Comparison of ENCODE assay signal across 23 cellular contexts in genomic region chr5:14851999-14852526, GRCh38. TPM values are rescaled to one million over a fixed set of nuclear protein-coding genes. Genes with fewer than 3 reads are reported as not detected.
DNase-seq lines count a peak whose midpoint lies in the region; ATAC-seq and TF ChIP-seq lines count a peak whose summit lies in the region.
"Had no signal": no experiment of that assay in that cellular context is flagged by ENCODE, and none has a peak within 500 bp of the region (broad histone marks: within the 10 kb centered on the region; RNA-seq: fewer than 3 reads in every experiment).

No MANE protein-coding gene starts in this region.

- H3K79me2 ChIP-seq in OCI-LY7 (ENCODE audit: insufficient read depth, low read depth, low read length): peaks cover 34% of the 10 kb centered on the region
- H3K79me2 ChIP-seq in mammary epithelial cell (ENCODE audit: insufficient read depth, low read length): peaks cover 50% of the 10 kb centered on the region

- no peaks in the 10 kb centered on the region for H3K36me3 Mint-ChIP-seq in activated naive CD8-positive, alpha-beta T cell
- H3K36me3 Mint-ChIP-seq in activated naive CD8-positive, alpha-beta T cell treated with anti-CD3 and anti-CD28 coated beads for 36 hours: peaks cover 11% of the 10 kb centered on the region

- no peak overlapping the region for H2AFZ ChIP-seq in OCI-LY7 (ENCODE audit: low read length)
- no peak overlapping the region for H2AFZ ChIP-seq in mammary epithelial cell (ENCODE audit: low read depth, low read length)

- peaks cover 42% of the 10 kb centered on the region for H3K4me1 Mint-ChIP-seq in activated naive CD8-positive, alpha-beta T cell (ENCODE audit: low read depth)
- H3K4me1 Mint-ChIP-seq in activated naive CD8-positive, alpha-beta T cell treated with anti-CD3 and anti-CD28 coated beads for 36 hours: peaks cover 24% of the 10 kb centered on the region

- H3K9me3 Mint-ChIP-seq in activated naive CD8-positive, alpha-beta T cell (ENCODE audit: low read depth): no peaks in the 10 kb centered on the region
- H3K9me3 Mint-ChIP-seq in activated naive CD8-positive, alpha-beta T cell treated with anti-CD3 and anti-CD28 coated beads for 36 hours: no peaks in the 10 kb centered on the region

- no peaks in the 10 kb centered on the region for H3K9me2 ChIP-seq in OCI-LY7 (ENCODE audit: insufficient read depth, low read length)

- H3K9ac ChIP-seq in skeletal muscle tissue (ENCODE audit: low read depth in 1 of 3, low read length in 3 of 3): peak overlapping the region in 1 of 3 donors; percentile 60
- H3K9ac ChIP-seq in mammary epithelial cell (ENCODE audit: insufficient read depth, low read length): no peak overlapping the region

- BruUV-seq in OCI-LY7 (replicated peaks; lab: Mats Ljungman, UMichigan): no TSS peak
- no TSS peak for BruUV-seq in mammary epithelial cell (replicated peaks; lab: Mats Ljungman, UMichigan)

- H3K9me3 ChIP-seq in HEK293 (ENCODE audit: control insufficient read depth, insufficient read depth, low read depth, low read length) (no peaks in the 10 kb centered on the region), OCI-LY7 (ENCODE audit: low read length) (no peaks in the 10 kb centered on the region), skeletal muscle tissue (ENCODE audit: control insufficient read depth in 3 of 3, low read length in 3 of 3) (no peaks in the 10 kb centered on the region), mammary epithelial cell (replicated peaks; ENCODE audit: insufficient read depth, low read length) (no peaks in the 10 kb centered on the region)
- H3K9me3 ChIP-seq: MG63, SJCRH30 had no signal

- H3K36me3 ChIP-seq in HEK293 (ENCODE audit: control insufficient read depth in 2 of 2, insufficient read depth in 1 of 2, low read length in 2 of 2): no peaks in the 10 kb centered on the region
- H3K36me3 ChIP-seq in OCI-LY7 (ENCODE audit: insufficient read depth, low read length): peaks cover 3% of the 10 kb centered on the region; the same call in 1 of the 2 replicates
- H3K36me3 ChIP-seq in skeletal muscle tissue (ENCODE audit: control insufficient read depth in 3 of 3, insufficient read depth in 3 of 3, low read length in 3 of 3): peaks cover 0 to 3% (median 2%) of the 10 kb centered on the region in 3 donors
- no peaks in the 10 kb centered on the region for H3K36me3 ChIP-seq in mammary epithelial cell (ENCODE audit: insufficient read depth, low read length)
- H3K36me3 ChIP-seq: MG63, SJCRH30 had no signal

- H3K27ac Mint-ChIP-seq in activated naive CD8-positive, alpha-beta T cell: peak overlapping the region; percentile 38
- no peak overlapping the region for H3K27ac Mint-ChIP-seq in activated naive CD8-positive, alpha-beta T cell treated with anti-CD3 and anti-CD28 coated beads for 36 hours

- POLR2A ChIA-PET in HEK293 (lab: Yijun Ruan, JAX) (interaction anchor here (0.6 kb wide), 1 partner anchor 18 kb away, joined by 4 read pairs; no protein-coding TSS in a partner anchor), OCI-LY7 (lab: Charles Lee) (interaction anchor here (1.2 kb wide), 1 partner anchor 16 kb away, joined by 3 read pairs; no protein-coding TSS in a partner anchor)

- H3K4me2 ChIP-seq in OCI-LY7 (ENCODE audit: low read length) (peak overlapping the region; percentile 37), mammary epithelial cell (ENCODE audit: insufficient read depth, low read depth, low read length) (no peak overlapping the region)

- DNase-seq in activated naive CD8-positive, alpha-beta T cell treated with anti-CD3 and anti-CD28 coated beads for 36 hours: no peak
- DNase-seq in OCI-LY7 (ENCODE audit: low spot score): no peak
- DNase-seq in mammary epithelial cell: no peak
- no peak for DNase-seq in midbrain (lab: John Stamatoyannopoulos, UW)
- DNase-seq: AML-193, DMS79, GOT3, HCEC 1CT, Kasumi-1, MG63, NCI-H1694 treated with DMSO at 0.1 percent for 48 hours, NCI-H2081 treated with DMSO at 0.1 percent for 48 hours, NCI-H2227 treated with DMSO at 0.1 percent for 48 hours, NCI-H510A, NCI-H748 treated with DMSO at 0.1 percent for 48 hours, OCI-M1, SJCRH30 had no signal

- in situ Hi-C loops in mammary epithelial cell (cut with MboI; ENCODE audit: low sequenced_read_pairs in 2 of 2): no loop called here

- H3K4me1 ChIP-seq in HEK293 (ENCODE audit: control insufficient read depth, insufficient read depth, low read length) (no peaks in the 10 kb centered on the region), OCI-LY7 (ENCODE audit: insufficient read depth, low read length, poor library complexity, severe bottlenecking) (peaks cover 15% of the 10 kb centered on the region), skeletal muscle tissue (ENCODE audit: control insufficient read depth in 3 of 3, insufficient read depth in 3 of 3, low read length in 3 of 3) (peaks cover 28 to 45% (median 43%) of the 10 kb centered on the region in 3 donors), mammary epithelial cell (ENCODE audit: insufficient read depth, low read length) (peaks cover 27% of the 10 kb centered on the region)
- H3K4me1 ChIP-seq: SJCRH30 had no signal

- H3K27ac ChIP-seq in HEK293 (ENCODE audit: extremely low read depth, low read depth, low read length) (no peak overlapping the region), OCI-LY7 (ENCODE audit: low read depth, low read length, poor library complexity, severe bottlenecking) (no peak overlapping the region), skeletal muscle tissue (ENCODE audit: low read depth, low read length) (peak overlapping the region; percentile 3), mammary epithelial cell (ENCODE audit: insufficient read depth, low read depth, low read length) (no peak overlapping the region)
- H3K27ac ChIP-seq: C4-2B, SJCRH30 had no signal

- H3K4me3 ChIP-seq in HEK293 (ENCODE audit: low read depth, low read length) (no peak overlapping the region), OCI-LY7 (ENCODE audit: low read depth, low read length, poor library complexity, severe bottlenecking) (no peak overlapping the region), skeletal muscle tissue (ENCODE audit: low read length in 3 of 3) (no peak overlapping the region), mammary epithelial cell (replicated peaks in 1 of 3; ENCODE audit: insufficient read depth in 1 of 3, low read depth in 2 of 3, low read length in 3 of 3) (no peak overlapping the region)
- H3K4me3 ChIP-seq: GM12878, MG63, SJCRH30 had no signal

- H4K20me1 ChIP-seq in OCI-LY7 (ENCODE audit: insufficient read depth, low read length) (peaks cover 24% of the 10 kb centered on the region), mammary epithelial cell (ENCODE audit: insufficient read depth, low read length) (no peaks in the 10 kb centered on the region)

- intact Hi-C loops in OCI-LY7 (cut with micrococcal nuclease; ENCODE audit: unreplicated experiment) (no loop called here), mammary epithelial cell (cut with micrococcal nuclease) (no loop called here)

- no peak overlapping the region for H3K4me3 Mint-ChIP-seq in activated naive CD8-positive, alpha-beta T cell
- H3K4me3 Mint-ChIP-seq in activated naive CD8-positive, alpha-beta T cell treated with anti-CD3 and anti-CD28 coated beads for 36 hours: no peak overlapping the region

- no peaks in the 10 kb centered on the region for H3K27me3 Mint-ChIP-seq in activated naive CD8-positive, alpha-beta T cell
- no peaks in the 10 kb centered on the region for H3K27me3 Mint-ChIP-seq in activated naive CD8-positive, alpha-beta T cell treated with anti-CD3 and anti-CD28 coated beads for 36 hours

- TF ChIP-seq CTCF in HEK293 (tag by site-specific recombination; IDR thresholded peaks at IDR 0.05) (no peak), OCI-LY7 (conservative IDR thresholded peaks at IDR 0.05; ENCODE audit: low read length) (no peak), mammary epithelial cell (conservative IDR thresholded peaks at IDR 0.05 in 1 of 2, IDR thresholded peaks at IDR 0.05 in 1 of 2; ENCODE audit: extremely low read depth in 1 of 2, insufficient read depth in 1 of 2, low read depth in 1 of 2, low read length in 2 of 2) (no peak)

- no peaks in the 10 kb centered on the region for H3K27me3 ChIP-seq in skeletal muscle tissue (ENCODE audit: control insufficient read depth in 3 of 3, insufficient read depth in 3 of 3, low read length in 3 of 3)
- H3K27me3 ChIP-seq in mammary epithelial cell (ENCODE audit: insufficient read depth, low read length): no peaks in the 10 kb centered on the region
- H3K27me3 ChIP-seq: MG63, SJCRH30 had no signal

- no peak for ATAC-seq in HG02642 (IDR thresholded peaks at IDR 0.05; ENCODE audit: poor library complexity, unreplicated experiment)

- dilution Hi-C loops in mammary epithelial cell (cut with HindIII; ENCODE audit: low sequenced_read_pairs): no loop called here

- CTCF ChIA-PET in HEK293 (lab: Yijun Ruan, JAX): interaction anchor here (0.7 to 1.1 kb wide), 3 partner anchors 19 to 148 kb away, joined by 3 to 6 read pairs (median 4); partner anchors contain the start of gene ANKH
- CTCF ChIA-PET in OCI-LY7 (lab: Charles Lee; ENCODE audit: unreplicated experiment): no interaction called here
- CTCF ChIA-PET in mammary epithelial cell (lab: Charles Lee; ENCODE audit: low non-redundant PET): no interaction called here

TF ChIP-seq in HEK293, 187 proteins besides CTCF, POLR2A, EP300 and RAD21 (continues in another document):
- TF ChIP-seq ZNF585B (tag by site-specific recombination; IDR thresholded peaks at IDR 0.05) (no peak), SP7 (tag by site-specific recombination; IDR thresholded peaks at IDR 0.05) (peak; percentile 81), ZNF362 (tag by site-specific recombination; IDR thresholded peaks at IDR 0.05) (0 out of 2 replicates have a peak, but pooled peaks have one; percentile 15), ZXDB (tag by site-specific recombination; IDR thresholded peaks at IDR 0.05) (peak; percentile 60), ZNF600 (tag by site-specific recombination; IDR thresholded peaks at IDR 0.05) (peak; percentile 61; the same call in 1 of the 2 replicates), ZNF548 (tag by site-specific recombination; IDR thresholded peaks at IDR 0.05) (no peak)

RNA-seq across cellular contexts. Expression of gene ANKH, which starts 19.5 kb away (rescaled TPM):
- 10 to 100 TPM; 82.5 to 84.6 TPM for total RNA-seq in activated naive CD8-positive, alpha-beta T cell treated with anti-CD3 and anti-CD28 coated beads for 36 hours
- 23.1 and 35.2 TPM in 2 replicates for total RNA-seq in OCI-LY7 (2014; rRNA removed; shearing (Covaris generic))
- total RNA-seq in OCI-LY7 (2022) (76.5 and 80.4 TPM in 2 replicates), skeletal muscle tissue (13.0 TPM), mammary epithelial cell (100 to 1,000 TPM in 1 of 2 donors, 10 to 100 TPM in 1; 77.8 to 138 TPM)
- 46.9 TPM for polyA plus RNA-seq in mammary epithelial cell
- polyA minus RNA-seq in mammary epithelial cell: 193 TPM
